ENCODE assay signal across 9 cellular contexts in genomic region chrX:46686003-46686645, GRCh38.
A peak's percentile ranks its signal among the peaks of the same experiment; 100 is the strongest.
DNase-seq lines count a peak whose midpoint lies in the region; ATAC-seq and TF ChIP-seq lines count a peak whose summit lies in the region.
"Had no signal": no experiment of that assay in that cellular context is flagged by ENCODE, and none has a peak within 500 bp of the region (broad histone marks: within the 10 kb centered on the region; RNA-seq: fewer than 3 reads in every experiment).

No MANE protein-coding gene starts in this region.

- no peak overlapping the region for H3K4me3 Mint-ChIP-seq in stimulated activated naive CD8-positive, alpha-beta T cell treated with anti-CD3 and anti-CD28 coated beads, Interleukin-15, amount 100 ng/mL, for 72 hours
- H3K4me3 Mint-ChIP-seq: dendritic cell treated with granulocyte-macrophage colony-stimulating factor and Interleukin-4, amounts not matched to agents 40 ng/mL and 50 ng/mL, for 4 days had no signal

- no peak overlapping the region for H3K9ac ChIP-seq in HCT116 (ENCODE audit: low read length)

- H3K36me3 ChIP-seq in HCT116 (ENCODE audit: control insufficient read depth in 1 of 2, insufficient read depth in 2 of 2, low read length in 2 of 2), result no peaks in the 10 kb centered on the region

- H3K27me3 Mint-ChIP-seq in stimulated activated naive CD8-positive, alpha-beta T cell treated with anti-CD3 and anti-CD28 coated beads, Interleukin-15, amount 100 ng/mL, for 72 hours, result no peaks in the 10 kb centered on the region
- H3K27me3 Mint-ChIP-seq: dendritic cell treated with granulocyte-macrophage colony-stimulating factor and Interleukin-4, amounts not matched to agents 40 ng/mL and 50 ng/mL, for 4 days had no signal

- H3K27ac Mint-ChIP-seq in stimulated activated naive CD8-positive, alpha-beta T cell treated with anti-CD3 and anti-CD28 coated beads, Interleukin-15, amount 100 ng/mL, for 72 hours, result no peak overlapping the region
- H3K27ac Mint-ChIP-seq: dendritic cell treated with granulocyte-macrophage colony-stimulating factor and Interleukin-4, amounts not matched to agents 40 ng/mL and 50 ng/mL, for 4 days had no signal

- H2AFZ ChIP-seq in HCT116 (ENCODE audit: low read depth, low read length, poor library complexity, severe bottlenecking), result no peak overlapping the region

- CTCF ChIA-PET in HCT116 (lab: Charles Lee), result no interaction called here

- H3K9me3 ChIP-seq in HCT116 (ENCODE audit: control insufficient read depth in 1 of 2, insufficient read depth in 1 of 2, low read depth in 1 of 2, low read length in 2 of 2), result no peaks in the 10 kb centered on the region

- H3K9me3 Mint-ChIP-seq in stimulated activated naive CD8-positive, alpha-beta T cell treated with anti-CD3 and anti-CD28 coated beads, Interleukin-15, amount 100 ng/mL, for 72 hours, result no peaks in the 10 kb centered on the region
- H3K9me3 Mint-ChIP-seq: dendritic cell treated with granulocyte-macrophage colony-stimulating factor and Interleukin-4, amounts not matched to agents 40 ng/mL and 50 ng/mL, for 4 days had no signal

- peak; percentile 54 for TF ChIP-seq RAD21 in HCT116 (IDR thresholded peaks at IDR 0.05; ENCODE audit: low read depth)

- no peak overlapping the region for H3K27ac ChIP-seq in HCT116 (ENCODE audit: low read depth, low read length)

- H3K27me3 ChIP-seq in HCT116 (ENCODE audit: insufficient read depth, low read length), result no peaks in the 10 kb centered on the region

- no peak for TF ChIP-seq POLR2A in HCT116 (IDR thresholded peaks at IDR 0.05; ENCODE audit: borderline replicate concordance, extremely low read depth, insufficient read depth, insufficient read length)

- H3K79me2 ChIP-seq in HCT116 (ENCODE audit: insufficient read depth, low read length), result no peaks in the 10 kb centered on the region

- H3K4me1 ChIP-seq in HCT116 (ENCODE audit: control insufficient read depth in 1 of 2, insufficient read depth in 2 of 2, low read length in 2 of 2), result no peaks in the 10 kb centered on the region

- H3K9me2 ChIP-seq in HCT116 (ENCODE audit: insufficient read depth), result no peaks in the 10 kb centered on the region

- RAD21 ChIA-PET in HCT116 (lab: Charles Lee; ENCODE audit: low non-redundant PET in 1 of 2, low total read pairs in 2 of 2, uncharacterized antibody in 2 of 2, unreplicated experiment in 2 of 2), result no interaction called here

- intact Hi-C loops in HCT116 (cut with micrococcal nuclease), result loop anchor here (2.0 kb wide), 1 partner anchor 131 kb away; no protein-coding TSS in a partner anchor

- no TSS peak for BruUV-seq in HCT116 (replicated peaks; lab: Mats Ljungman, UMichigan)

- ATAC-seq in HCT116, result peak; percentile 67
- peak; percentile 72 for ATAC-seq in stimulated activated naive CD8-positive, alpha-beta T cell treated with anti-CD3 and anti-CD28 coated beads, Interleukin-15, amount 100 ng/mL, for 72 hours

- POLR2A ChIA-PET in HCT116 (lab: Charles Lee), result no interaction called here

- TF ChIP-seq CTCF in HCT116 (IDR thresholded peaks at IDR 0.05 in 2 of 3, conservative IDR thresholded peaks at IDR 0.05 in 1 of 3; ENCODE audit: borderline replicate concordance in 1 of 3, insufficient read depth in 1 of 3, low read depth in 2 of 3, low read length in 2 of 3) (peak; percentile 24 to 60 (median 52); a peak in 5 of 6 replicates), astrocyte of the spinal cord (IDR thresholded peaks at IDR 0.05; ENCODE audit: low read depth, low read length) (peak; percentile 61)

- H3K4me2 ChIP-seq in HCT116 (ENCODE audit: low read length), result no peak overlapping the region

- no peaks in the 10 kb centered on the region for H4K20me1 ChIP-seq in HCT116 (ENCODE audit: insufficient read depth)

- H3K4me3 ChIP-seq in HCT116 (replicated peaks in 1 of 2; ENCODE audit: low read depth in 1 of 2, low read length in 2 of 2), result no peak overlapping the region
- no peak overlapping the region for H3K4me3 ChIP-seq in astrocyte of the spinal cord (ENCODE audit: low read depth, low read length)

- H3K4me1 Mint-ChIP-seq in stimulated activated naive CD8-positive, alpha-beta T cell treated with anti-CD3 and anti-CD28 coated beads, Interleukin-15, amount 100 ng/mL, for 72 hours, result no peaks in the 10 kb centered on the region

- DNase-seq in NCI-H2029 (lab: John Stamatoyannopoulos, UW) (peak; percentile 1), NCI-H2029 treated with DMSO at 0.1 percent for 48 hours (lab: John Stamatoyannopoulos, UW) (no peak), HCT116 (ENCODE audit: low read depth, low spot score) (peak; percentile 12), RPMI7951 (ENCODE audit: low read depth) (peak; percentile 53), astrocyte of the spinal cord (ENCODE audit: low read depth, low spot score) (peak; percentile 19), kidney tubule cell (ENCODE audit: low spot score) (peak; percentile 49), SKM-1 treated with dmso at 0.1 percent for 144 hours (lab: John Stamatoyannopoulos, UW; ENCODE audit: unreplicated experiment) (no peak)
- peak; percentile 28 to 32 for DNase-seq in stimulated activated naive CD8-positive, alpha-beta T cell treated with anti-CD3 and anti-CD28 coated beads, Interleukin-15, amount 100 ng/mL, for 72 hours

- in situ Hi-C loops in astrocyte of the spinal cord (cut with HindIII; ENCODE audit: low sequenced_read_pairs), result no loop called here

TF ChIP-seq in HCT116, 20 proteins besides CTCF, POLR2A, EP300 and RAD21:
- no peak for TF ChIP-seq ATF3 (IDR thresholded peaks at IDR 0.05)
- TF ChIP-seq POLR2AphosphoS5 (IDR thresholded peaks at IDR 0.05; ENCODE audit: low read depth, low read length), result no peak
- TF ChIP-seq YY1 (IDR thresholded peaks at IDR 0.05; ENCODE audit: extremely low read depth, insufficient replicate concordance, low read depth, low read length), result peak; percentile 15

Comparison
In these comparisons a context has a peak if more than half of its experiments do, and no peak if none do; other contexts are left out.
1. DNase-seq: peak in NCI-H2029 (single experiment), HCT116 (single experiment), RPMI7951 (single experiment), astrocyte of the spinal cord (single experiment), kidney tubule cell (single experiment) and stimulated activated naive CD8-positive, alpha-beta T cell treated with anti-CD3 and anti-CD28 coated beads, Interleukin-15, amount 100 ng/mL, for 72 hours (2 of 2); none in NCI-H2029 treated with DMSO at 0.1 percent for 48 hours (single experiment) and SKM-1 treated with dmso at 0.1 percent for 144 hours (single experiment).